In genomic region chr17:1289695-1290094, GRCh38 we compare ENCODE assay signal across 20 cellular contexts. TPM values are rescaled to one million over a fixed set of nuclear protein-coding genes. Genes with fewer than 3 reads are reported as not detected.
DNase-seq lines count a peak whose midpoint lies in the region; ATAC-seq and TF ChIP-seq lines count a peak whose summit lies in the region.
"Had no signal": no experiment of that assay in that cellular context is flagged by ENCODE, and none has a peak within 500 bp of the region (broad histone marks: within the 10 kb centered on the region; RNA-seq: fewer than 3 reads in every experiment).

No MANE protein-coding gene starts in this region.

- no peak overlapping the region for H3K27ac ChIP-seq in mammary epithelial cell (ENCODE audit: insufficient read depth, low read depth, low read length)

- dilution Hi-C loops in mammary epithelial cell (cut with HindIII; ENCODE audit: low sequenced_read_pairs), result no loop called here

- no peak overlapping the region for H3K4me3 Mint-ChIP-seq in T-helper 2 cell treated with Interferon-gamma antibody and Interleukin-4, amounts not matched to agents 5 μg/mL and 100 μg/mL, for 36 hours
- H3K4me3 Mint-ChIP-seq in MCF 10A (ENCODE audit: unreplicated experiment), result no peak overlapping the region
- H3K4me3 Mint-ChIP-seq in immature natural killer cell, result peak overlapping the region in 4 of 5 donors; percentile 14 to 52 (median 28)
- no peak overlapping the region for H3K4me3 Mint-ChIP-seq in T-cell

- H3K4me1 ChIP-seq in mammary epithelial cell (ENCODE audit: insufficient read depth, low read length), result no peaks in the 10 kb centered on the region
- H3K4me1 ChIP-seq: BE2C had no signal

- CTCF ChIA-PET in mammary epithelial cell (lab: Charles Lee; ENCODE audit: low non-redundant PET), result interaction anchor here (0.7 kb wide), 1 partner anchor 284 kb away, joined by 15 read pairs; no protein-coding TSS in a partner anchor
- CTCF ChIA-PET in MCF 10A (lab: Yijun Ruan, JAX), result no interaction called here
- CTCF ChIA-PET in T-cell (lab: Charles Lee), result no interaction called here

- H4K20me1 ChIP-seq in mammary epithelial cell (ENCODE audit: insufficient read depth, low read length), result no peaks in the 10 kb centered on the region

- no peak overlapping the region for H2AFZ ChIP-seq in mammary epithelial cell (ENCODE audit: low read depth, low read length)

- ATAC-seq in T-cell (replicated peaks in 1 of 4) (no peak), GM19463 (IDR thresholded peaks at IDR 0.05; ENCODE audit: unreplicated experiment) (no peak)
- ATAC-seq: GM12878, K562 had no signal

- intact Hi-C loops in mammary epithelial cell (cut with micrococcal nuclease), result no loop called here
- intact Hi-C loops in MCF 10A (cut with micrococcal nuclease), result no loop called here

- H3K4me3 ChIP-seq in mammary epithelial cell (replicated peaks in 1 of 3; ENCODE audit: insufficient read depth in 1 of 3, low read depth in 2 of 3, low read length in 3 of 3), result no peak overlapping the region
- H3K4me3 ChIP-seq: GM12878, K562 had no signal

- DNase-seq in T-helper 2 cell treated with Interferon-gamma antibody and Interleukin-4, amounts not matched to agents 5 μg/mL and 100 μg/mL, for 36 hours (ENCODE audit: low spot score), result no peak
- no peak for DNase-seq in T-helper 2 cell
- DNase-seq in mammary epithelial cell, result peak; percentile 40
- no peak for DNase-seq in MCF 10A (ENCODE audit: unreplicated experiment)
- DNase-seq in immature natural killer cell, result no peak
- DNase-seq in T-cell, result no peak
- no peak for DNase-seq in effector CD8-positive, alpha-beta T cell (lab: John Stamatoyannopoulos, UW)
- DNase-seq: 8988T; BE2C; CD4-positive, alpha-beta memory T cell; GDM1; MV-4-11; NCI-H1417; NCI-H1930; NCI-H446; NCI-H69 had no signal

- TF ChIP-seq CTCF in mammary epithelial cell (conservative IDR thresholded peaks at IDR 0.05 in 1 of 2, IDR thresholded peaks at IDR 0.05 in 1 of 2; ENCODE audit: extremely low read depth in 1 of 2, insufficient read depth in 1 of 2, low read depth in 1 of 2, low read length in 2 of 2) (no peak), MCF 10A (IDR thresholded peaks at IDR 0.05; ENCODE audit: unreplicated experiment) (no peak)

- H3K9ac ChIP-seq in mammary epithelial cell (ENCODE audit: insufficient read depth, low read length), result no peak overlapping the region

- H3K36me3 Mint-ChIP-seq in T-helper 2 cell treated with Interferon-gamma antibody and Interleukin-4, amounts not matched to agents 5 μg/mL and 100 μg/mL, for 36 hours (ENCODE audit: low read depth), result peaks cover 10% of the 10 kb centered on the region
- H3K36me3 Mint-ChIP-seq in MCF 10A (ENCODE audit: insufficient read depth, unreplicated experiment) (no peaks in the 10 kb centered on the region), immature natural killer cell (peaks cover 3 to 9% (median 4%) of the 10 kb centered on the region in 3 donors), T-cell (no peaks in the 10 kb centered on the region)

- H3K9me3 Mint-ChIP-seq in T-helper 2 cell treated with Interferon-gamma antibody and Interleukin-4, amounts not matched to agents 5 μg/mL and 100 μg/mL, for 36 hours, result peaks cover 25% of the 10 kb centered on the region
- H3K9me3 Mint-ChIP-seq in MCF 10A (ENCODE audit: unreplicated experiment) (no peaks in the 10 kb centered on the region), immature natural killer cell (peaks cover 0 to 14% (median 11%) of the 10 kb centered on the region in 6 donors), T-cell (no peaks in the 10 kb centered on the region)

- no peaks in the 10 kb centered on the region for H3K36me3 ChIP-seq in mammary epithelial cell (ENCODE audit: insufficient read depth, low read length)
- H3K36me3 ChIP-seq: BE2C had no signal

- no peak overlapping the region for H3K4me2 ChIP-seq in mammary epithelial cell (ENCODE audit: insufficient read depth, low read depth, low read length)

- H3K79me2 ChIP-seq in mammary epithelial cell (ENCODE audit: insufficient read depth, low read length), result no peaks in the 10 kb centered on the region

- H3K27ac Mint-ChIP-seq in T-helper 2 cell treated with Interferon-gamma antibody and Interleukin-4, amounts not matched to agents 5 μg/mL and 100 μg/mL, for 36 hours, result peak overlapping the region; percentile 71
- H3K27ac Mint-ChIP-seq in MCF 10A (ENCODE audit: low read depth, unreplicated experiment) (no peak overlapping the region), immature natural killer cell (peak overlapping the region in 4 of 6 donors; percentile 16 to 65 (median 26)), T-cell (no peak overlapping the region)

- in situ Hi-C loops in mammary epithelial cell (cut with MboI; ENCODE audit: low sequenced_read_pairs in 2 of 2), result no loop called here

- POLR2A ChIA-PET in MCF 10A (lab: Yijun Ruan, JAX), result no interaction called here
- POLR2A ChIA-PET in T-cell (lab: Charles Lee), result no interaction called here

- no peaks in the 10 kb centered on the region for H3K27me3 ChIP-seq in mammary epithelial cell (ENCODE audit: insufficient read depth, low read length)
- H3K27me3 ChIP-seq: BE2C had no signal

- H3K27me3 Mint-ChIP-seq in T-helper 2 cell treated with Interferon-gamma antibody and Interleukin-4, amounts not matched to agents 5 μg/mL and 100 μg/mL, for 36 hours (ENCODE audit: low read depth), result peaks cover 3% of the 10 kb centered on the region
- peaks cover 9% of the 10 kb centered on the region for H3K27me3 Mint-ChIP-seq in MCF 10A (ENCODE audit: insufficient read depth, unreplicated experiment)
- peaks cover 33 to 47% (median 34%) of the 10 kb centered on the region in 3 donors for H3K27me3 Mint-ChIP-seq in immature natural killer cell (ENCODE audit: low read depth in 3 of 3)
- no peaks in the 10 kb centered on the region for H3K27me3 Mint-ChIP-seq in T-cell
- H3K27me3 Mint-ChIP-seq: CD4-positive, alpha-beta memory T cell had no signal

- WGBS in mammary epithelial cell (ENCODE audit: low coverage, missing lambda C conversion rate), result 55% methylated on average over 10 of the region's 11 CpGs

- peaks cover 4% of the 10 kb centered on the region for H3K9me3 ChIP-seq in mammary epithelial cell (replicated peaks; ENCODE audit: insufficient read depth, low read length)
- H3K9me3 ChIP-seq: BE2C had no signal

- H3K4me1 Mint-ChIP-seq in T-helper 2 cell treated with Interferon-gamma antibody and Interleukin-4, amounts not matched to agents 5 μg/mL and 100 μg/mL, for 36 hours (ENCODE audit: low read depth), result peaks cover 21% of the 10 kb centered on the region
- H3K4me1 Mint-ChIP-seq in MCF 10A (ENCODE audit: insufficient read depth, unreplicated experiment) (no peaks in the 10 kb centered on the region), immature natural killer cell (peaks cover 73 to 76% of the 10 kb centered on the region in 2 donors), T-cell (peaks cover 20 to 47% (median 40%) of the 10 kb centered on the region in 3 donors)

- no TSS peak for BruUV-seq in mammary epithelial cell (replicated peaks; lab: Mats Ljungman, UMichigan)
- no TSS peak for BruUV-seq in MCF 10A (replicated peaks; lab: Mats Ljungman, UMichigan)

RNA-seq across cellular contexts. Expression of gene TRARG1, which starts 10.2 kb away (rescaled TPM):
- not detected for total RNA-seq in mammary epithelial cell
- not detected for polyA plus RNA-seq in mammary epithelial cell
- not detected for polyA minus RNA-seq in mammary epithelial cell
- not detected in 2 replicates for total RNA-seq in MCF 10A (2022)
- under 1 TPM in 1 of 3 donors, not detected in 2; 0.62 TPM for polyA plus RNA-seq in immature natural killer cell
- not detected for total RNA-seq in T-cell
- total RNA-seq: CD4-positive, alpha-beta memory T cell; GM12878; H1; K562 had no signal
- polyA plus RNA-seq: CD4-positive, alpha-beta memory T cell; GM12878; H1 had no signal

RNA-seq across cellular contexts. Expression of gene BHLHA9, which starts 19.5 kb away (rescaled TPM):
- not detected for total RNA-seq in mammary epithelial cell
- not detected for polyA plus RNA-seq in mammary epithelial cell
- not detected for polyA minus RNA-seq in mammary epithelial cell
- total RNA-seq in MCF 10A (2022), result not detected in 2 replicates
- not detected for polyA plus RNA-seq in immature natural killer cell
- not detected for total RNA-seq in T-cell
- total RNA-seq: CD4-positive, alpha-beta memory T cell; GM12878; K562 had no signal
- polyA plus RNA-seq: CD4-positive, alpha-beta memory T cell; GM12878; K562 had no signal

Comparison
In these comparisons a context has a peak if more than half of its experiments do, and no peak if none do; other contexts are left out.
1. H3K27ac Mint-ChIP-seq: peak in T-helper 2 cell treated with Interferon-gamma antibody and Interleukin-4, amounts not matched to agents 5 μg/mL and 100 μg/mL, for 36 hours (single experiment) and immature natural killer cell (4 of 6); none in MCF 10A (single experiment) and T-cell (0 of 2).
2. H3K4me3 Mint-ChIP-seq: peak in immature natural killer cell (4 of 5); none in T-helper 2 cell treated with Interferon-gamma antibody and Interleukin-4, amounts not matched to agents 5 μg/mL and 100 μg/mL, for 36 hours (single experiment), MCF 10A (single experiment) and T-cell (0 of 3).